Comparison of ENCODE assay signal across 8 cellular contexts in the genomic region with DNA sequence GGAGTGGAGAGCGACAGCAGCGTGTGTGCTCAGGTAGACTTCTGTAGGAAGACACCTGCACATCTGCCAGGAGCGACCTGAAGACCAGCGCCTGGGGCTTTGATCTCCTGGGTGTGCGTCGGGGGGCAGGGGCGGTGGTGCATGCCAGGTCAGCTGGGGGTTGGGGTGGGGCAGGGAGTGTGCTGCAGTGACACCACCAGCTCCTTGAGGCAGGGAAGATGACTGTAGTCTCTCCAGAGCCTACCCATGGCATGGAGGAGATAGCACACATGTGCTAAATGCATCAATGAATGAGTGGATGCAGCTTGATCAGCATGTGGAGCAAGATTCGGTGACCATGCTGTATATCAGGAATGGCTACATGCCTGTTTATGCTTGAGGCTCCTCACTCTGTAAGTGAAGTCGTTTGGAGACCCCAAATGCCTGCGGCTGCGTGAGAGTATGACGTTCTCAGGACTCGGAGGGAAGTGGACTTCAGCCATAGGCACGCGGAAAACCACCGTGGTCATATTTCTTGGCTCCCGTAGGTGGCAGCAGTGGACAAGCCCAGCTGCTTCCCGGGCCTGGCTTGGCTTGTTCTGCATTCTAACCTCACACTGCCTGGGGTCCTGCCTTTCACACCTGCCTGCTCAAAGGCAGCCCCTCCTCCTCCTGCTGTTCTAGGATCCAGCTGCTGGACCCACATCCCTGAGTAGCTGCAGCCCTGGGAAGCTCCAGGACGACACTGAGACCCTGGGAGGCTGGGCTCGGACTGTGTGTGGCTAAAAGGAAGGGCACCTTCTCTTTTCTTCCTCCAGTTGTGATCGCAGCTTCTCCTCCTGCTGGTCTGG. TPM values are rescaled to one million over a fixed set of nuclear protein-coding genes. Genes with fewer than 3 reads are reported as not detected.
DNase-seq lines count a peak whose midpoint lies in the region; ATAC-seq and TF ChIP-seq lines count a peak whose summit lies in the region.

No MANE protein-coding gene starts in this region.

- CTCF ChIA-PET in PC-3 (lab: Charles Lee) = no interaction called here

- H3K27ac ChIP-seq in PC-3 (ENCODE audit: low read length) (no peak overlapping the region), parathyroid adenoma (no peak overlapping the region), aorta (ENCODE audit: low read depth in 1 of 2, low read length in 2 of 2) (no peak overlapping the region)

- H3K4me3 ChIP-seq in BE2C (ENCODE audit: low read depth, low read length) (no peak overlapping the region), PC-3 (ENCODE audit: low read length) (no peak overlapping the region), parathyroid adenoma (ENCODE audit: low read depth, low read length) (no peak overlapping the region), aorta (ENCODE audit: low read length in 2 of 2) (no peak overlapping the region)

- 30 to 35% methylated on average over 21 of the region's 21 CpGs for WGBS in aorta, 2 donors

- DNase-seq in BE2C (peak; percentile 68), KG1 (lab: John Stamatoyannopoulos, UW) (peak; percentile 20), PC-3 (peak; percentile 68), Right ventricle myocardium superior (peak; percentile 70), aorta (peak in 1 of 2 donors; percentile 74)
- peak; percentile 25 for DNase-seq in activated naive CD4-positive, alpha-beta T cell treated with Interleukin-2 at 50 U/mL for 16 hours

- no peaks in the 10 kb centered on the region for H3F3A ChIP-seq in PC-3 (ENCODE audit: low read length, unreplicated experiment)

- no peak overlapping the region for H2AFZ ChIP-seq in PC-3 (ENCODE audit: low read length)
- peak overlapping the region; percentile 74 for H2AFZ ChIP-seq in parathyroid adenoma

- peak; percentile 82 for TF ChIP-seq CTCF in BE2C (IDR thresholded peaks at IDR 0.05; ENCODE audit: low read depth, low read length)
- peak; percentile 77 for TF ChIP-seq CTCF in PC-3 (conservative IDR thresholded peaks at IDR 0.05; ENCODE audit: low read depth, low read length)
- peak; percentile 75 for TF ChIP-seq CTCF in parathyroid adenoma (IDR thresholded peaks at IDR 0.05)

- H3K4me2 ChIP-seq in PC-3 (ENCODE audit: low read length) (0 out of 2 replicates have a peak overlapping the region, but pooled peaks have one; percentile 12), parathyroid adenoma (ENCODE audit: low read length) (no peak overlapping the region)

- POLR2A ChIA-PET in PC-3 (lab: Charles Lee; ENCODE audit: unreplicated experiment) = no interaction called here

- H3K4me1 ChIP-seq in BE2C = no peaks in the 10 kb centered on the region
- peaks cover 5% of the 10 kb centered on the region; the same call in 1 of the 2 replicates for H3K4me1 ChIP-seq in PC-3 (ENCODE audit: insufficient read depth, low read length)
- H3K4me1 ChIP-seq in parathyroid adenoma = no peaks in the 10 kb centered on the region
- no peaks in the 10 kb centered on the region for H3K4me1 ChIP-seq in aorta (ENCODE audit: control insufficient read depth in 1 of 2, insufficient read depth in 2 of 2, low read length in 2 of 2)

- H4K20me1 ChIP-seq in PC-3 (ENCODE audit: low read length) = no peaks in the 10 kb centered on the region

- H3K27me3 ChIP-seq in BE2C = no peaks in the 10 kb centered on the region
- H3K27me3 ChIP-seq in PC-3 (ENCODE audit: low read length) = peaks cover 10% of the 10 kb centered on the region
- H3K27me3 ChIP-seq in parathyroid adenoma (ENCODE audit: control insufficient read depth, insufficient read depth, low read length) = no peaks in the 10 kb centered on the region
- no peaks in the 10 kb centered on the region for H3K27me3 ChIP-seq in aorta (ENCODE audit: control insufficient read depth in 1 of 2, insufficient read depth in 2 of 2, low read length in 1 of 2)

- no peaks in the 10 kb centered on the region for H3K9me2 ChIP-seq in PC-3 (replicated peaks; ENCODE audit: low read length)

- no peaks in the 10 kb centered on the region for H3K79me2 ChIP-seq in PC-3 (ENCODE audit: low read length)
- no peaks in the 10 kb centered on the region for H3K79me2 ChIP-seq in parathyroid adenoma

- H3K36me3 ChIP-seq in BE2C = no peaks in the 10 kb centered on the region
- H3K36me3 ChIP-seq in PC-3 (ENCODE audit: low read depth, low read length) = no peaks in the 10 kb centered on the region
- no peaks in the 10 kb centered on the region for H3K36me3 ChIP-seq in parathyroid adenoma (ENCODE audit: control insufficient read depth, insufficient read depth, low read length)
- no peaks in the 10 kb centered on the region for H3K36me3 ChIP-seq in aorta (ENCODE audit: control insufficient read depth in 1 of 2, insufficient read depth in 2 of 2, low read length in 1 of 2)

- ATAC-seq in GM19025 (IDR thresholded peaks at IDR 0.05; ENCODE audit: low read depth, unreplicated experiment) (peak; percentile 60), PC-3 (peak; percentile 80), Right ventricle myocardium superior (ENCODE audit: poor library complexity) (peak; percentile 84), aorta (ENCODE audit: low FRiP score) (peak; percentile 84)

- H3K9ac ChIP-seq in PC-3 (ENCODE audit: low read length) = no peak overlapping the region
- no peak overlapping the region for H3K9ac ChIP-seq in parathyroid adenoma

- intact Hi-C loops in PC-3 (cut with micrococcal nuclease) = no loop called here
- intact Hi-C loops in Right ventricle myocardium superior (cut with DNase I) = no loop called here
- intact Hi-C loops in aorta (cut with DNase I) = loop anchor here (5.0 to 10.0 kb wide), 2 partner anchors 530 to 943 kb away; no protein-coding TSS in a partner anchor

- BruUV-seq in PC-3 (replicated peaks; lab: Mats Ljungman, UMichigan) = no TSS peak

- no peaks in the 10 kb centered on the region for H3K9me3 ChIP-seq in BE2C
- H3K9me3 ChIP-seq in PC-3 (ENCODE audit: low read length) = no peaks in the 10 kb centered on the region
- no peaks in the 10 kb centered on the region for H3K9me3 ChIP-seq in parathyroid adenoma (ENCODE audit: control insufficient read depth, low read length)
- H3K9me3 ChIP-seq in aorta (ENCODE audit: control insufficient read depth, low read length) = no peaks in the 10 kb centered on the region

RNA-seq across cellular contexts. Expression of a gene that starts 39.4 kb away (rescaled TPM):
- polyA plus RNA-seq in BE2C (2012; ENCODE audit: insufficient read depth, insufficient read length, low read depth) = not detected
- total RNA-seq in PC-3 (2014; rRNA removed) (not detected in 2 replicates), Right ventricle myocardium superior (not detected), aorta (not detected)
- polyA plus RNA-seq in aorta = not detected

RNA-seq across cellular contexts. Expression of a gene that starts 47.7 kb away (rescaled TPM):
- not detected for polyA plus RNA-seq in BE2C (2012; ENCODE audit: insufficient read depth, insufficient read length, low read depth)
- total RNA-seq in PC-3 (2014; rRNA removed) = not detected in 2 replicates
- total RNA-seq in Right ventricle myocardium superior = not detected
- 10 to 100 TPM in 1 of 2 donors, 1 to 10 TPM in 1; 1.6 to 10.4 TPM for total RNA-seq in aorta
- polyA plus RNA-seq in aorta = 10 to 100 TPM in 1 of 2 donors, 1 to 10 TPM in 1; 3.0 to 12.8 TPM

Comparison
In these comparisons a context has a peak if more than half of its experiments do, and no peak if none do; other contexts are left out.
1. intact Hi-C loops: an anchor here in aorta (5.0 to 10.0 kb wide); none called in PC-3 and Right ventricle myocardium superior.